8 cellular contexts compared by ENCODE assay signal in genomic region chr16:29975134-29975538, GRCh38. TPM values are rescaled to one million over a fixed set of nuclear protein-coding genes. Genes with fewer than 3 reads are reported as not detected.
DNase-seq lines count a peak whose midpoint lies in the region; ATAC-seq, FAIRE-seq and TF ChIP-seq lines count a peak whose summit lies in the region.

No MANE protein-coding gene starts in this region.

- TF ChIP-seq CTCF in Caco-2 (IDR thresholded peaks at IDR 0.05; ENCODE audit: insufficient read depth in 1 of 2, low read depth in 1 of 2, low read length in 1 of 2, severe bottlenecking in 1 of 2, unreplicated experiment in 1 of 2), result no peak
- TF ChIP-seq CTCF in RWPE1 (conservative IDR thresholded peaks at IDR 0.05; ENCODE audit: low read depth), result no peak
- no peak for TF ChIP-seq CTCF in epithelial cell of proximal tubule (conservative IDR thresholded peaks at IDR 0.05; ENCODE audit: low read depth, low read length)
- no peak for TF ChIP-seq CTCF in pancreas (IDR thresholded peaks at IDR 0.05)

- peak overlapping the region; percentile 88 for H3K4me3 Mint-ChIP-seq in Caco-2 (ENCODE audit: unreplicated experiment)

- POLR2A ChIA-PET in Caco-2 (lab: Charles Lee) (no interaction called here), RWPE1 (lab: Yijun Ruan, JAX; ENCODE audit: low non-redundant PET) (interaction anchor here (0.6 to 1.4 kb wide), 2 partner anchors 49 to 123 kb away, joined by 3 to 10 read pairs; partner anchors contain the start of gene KCTD13)

- ATAC-seq in pancreas (no peak), GM21423 (IDR thresholded peaks at IDR 0.05; ENCODE audit: unreplicated experiment) (no peak), HG02759 (IDR thresholded peaks at IDR 0.05; ENCODE audit: unreplicated experiment) (no peak), HG02623 (IDR thresholded peaks at IDR 0.05; ENCODE audit: unreplicated experiment) (no peak)

- H3K4me1 Mint-ChIP-seq in Caco-2 (ENCODE audit: low read depth, unreplicated experiment), result peaks cover 16% of the 10 kb centered on the region

- 0 out of 2 replicates have a peak, but pooled peaks cover 9% of the 10 kb centered on the region for H3K4me1 ChIP-seq in Caco-2
- H3K4me1 ChIP-seq in pancreas, result peaks cover 0 to 17% (median 9%) of the 10 kb centered on the region in 3 donors

- H3K27me3 Mint-ChIP-seq in Caco-2 (ENCODE audit: insufficient read depth, unreplicated experiment), result no peaks in the 10 kb centered on the region

- no TSS peak for BruUV-seq in Caco-2 (replicated peaks; lab: Mats Ljungman, UMichigan)

- FAIRE-seq in pancreas (lab: Jason Lieb, UNC), result no peak

- CTCF ChIA-PET in Caco-2 (lab: Charles Lee), result no interaction called here
- CTCF ChIA-PET in RWPE1 (lab: Yijun Ruan, JAX), result no interaction called here

- H3K27ac Mint-ChIP-seq in Caco-2 (ENCODE audit: unreplicated experiment), result peak overlapping the region; percentile 77

- WGBS in pancreas, 2 donors, result 45 to 53% methylated on average over 5 of the region's 5 CpGs

- peaks cover 7% of the 10 kb centered on the region for H3K36me3 ChIP-seq in Caco-2 (ENCODE audit: control insufficient read depth, insufficient read depth, low read length)
- H3K36me3 ChIP-seq in pancreas, result peaks cover 6 to 17% (median 7%) of the 10 kb centered on the region in 3 donors

- peaks cover 38% of the 10 kb centered on the region for H3K36me3 Mint-ChIP-seq in Caco-2 (ENCODE audit: insufficient read depth, unreplicated experiment)

- H3K9me3 Mint-ChIP-seq in Caco-2 (ENCODE audit: unreplicated experiment), result no peaks in the 10 kb centered on the region

- H3K27ac ChIP-seq in RWPE1, result peak overlapping the region; percentile 18; the same call in 1 of the 2 replicates
- H3K27ac ChIP-seq in pancreas, result peak overlapping the region in 1 of 4 donors; percentile 71

- peak overlapping the region; percentile 50 for H3K4me3 ChIP-seq in Caco-2 (ENCODE audit: low read depth, low read length)
- peak overlapping the region; percentile 99 for H3K4me3 ChIP-seq in epithelial cell of proximal tubule (ENCODE audit: low read depth, low read length)
- H3K4me3 ChIP-seq in pancreas, result peak overlapping the region in 3 of 4 donors; percentile 73 to 93 (median 90)

- H3K9me3 ChIP-seq in Caco-2 (no peaks in the 10 kb centered on the region), pancreas (no peaks in the 10 kb centered on the region)

- intact Hi-C loops in Caco-2 (cut with micrococcal nuclease; ENCODE audit: unreplicated experiment), result loop anchor here (10.0 kb wide), 1 partner anchor 110 kb away; the partner anchor contains the start of gene CDIPT
- intact Hi-C loops in pancreas (cut with DNase I), result no loop called here

- H3K27me3 ChIP-seq in Caco-2 (replicated peaks; ENCODE audit: control insufficient read depth, insufficient read depth, low read length) (no peaks in the 10 kb centered on the region), pancreas (no peaks in the 10 kb centered on the region)

- DNase-seq in Caco-2 (no peak), RWPE1 (ENCODE audit: low spot score) (no peak), epithelial cell of proximal tubule (ENCODE audit: low read depth) (no peak), pancreas (no peak), LoVo (ENCODE audit: low spot score) (no peak)

RNA-seq across cellular contexts. Expression of gene TAOK2, which starts 1.5 kb away (rescaled TPM):
- total RNA-seq in Caco-2 (2022) (45.8 and 47.1 TPM in 2 replicates), epithelial cell of proximal tubule (31.6 and 31.9 TPM in 2 replicates), pancreas (10 to 100 TPM; 13.5 to 26.1 (median 16.1) TPM)
- polyA plus RNA-seq in pancreas, result 10 to 100 TPM; 28.7 to 41.1 TPM

RNA-seq across cellular contexts. Expression of gene TMEM219, which starts 13.3 kb away (rescaled TPM):
- total RNA-seq in Caco-2 (2022) (54.5 and 57.7 TPM in 2 replicates), epithelial cell of proximal tubule (92.1 and 139 TPM in 2 replicates), pancreas (10 to 100 TPM; 58.3 to 79.8 (median 68.1) TPM)
- polyA plus RNA-seq in pancreas, result 100 to 1,000 TPM; 112 to 114 TPM

RNA-seq across cellular contexts. Expression of gene HIRIP3, which starts 20.3 kb away (rescaled TPM):
- 22.7 and 23.3 TPM in 2 replicates for total RNA-seq in Caco-2 (2022)
- 9.5 and 14.0 TPM in 2 replicates for total RNA-seq in epithelial cell of proximal tubule
- total RNA-seq in pancreas, result 1 to 10 TPM; 4.4 to 9.5 (median 6.2) TPM
- 10 to 100 TPM in 1 of 2 donors, 1 to 10 TPM in 1; 9.5 to 16.8 TPM for polyA plus RNA-seq in pancreas

RNA-seq across cellular contexts. Expression of gene INO80E, which starts 20.9 kb away (rescaled TPM):
- total RNA-seq in Caco-2 (2022), result 58.6 and 58.8 TPM in 2 replicates
- 86.9 and 108 TPM in 2 replicates for total RNA-seq in epithelial cell of proximal tubule
- 10 to 100 TPM; 24.0 to 46.8 (median 30.1) TPM for total RNA-seq in pancreas
- polyA plus RNA-seq in pancreas, result 100 to 1,000 TPM in 1 of 2 donors, 10 to 100 TPM in 1; 51.0 to 113 TPM

RNA-seq across cellular contexts. Expression of gene DOC2A, which starts 35.7 kb away (rescaled TPM):
- 3.5 and 4.5 TPM in 2 replicates for total RNA-seq in Caco-2 (2022)
- total RNA-seq in epithelial cell of proximal tubule, result 0.17 and 0.22 TPM in 2 replicates
- total RNA-seq in pancreas, result 1 to 10 TPM in 1 of 6 donors, under 1 TPM in 5; 0.19 to 1.9 (median 0.40) TPM
- polyA plus RNA-seq in pancreas, result 1 to 10 TPM; 2.6 to 4.4 TPM
